ENCODE assay signal across 1 cellular context in the genomic region with DNA sequence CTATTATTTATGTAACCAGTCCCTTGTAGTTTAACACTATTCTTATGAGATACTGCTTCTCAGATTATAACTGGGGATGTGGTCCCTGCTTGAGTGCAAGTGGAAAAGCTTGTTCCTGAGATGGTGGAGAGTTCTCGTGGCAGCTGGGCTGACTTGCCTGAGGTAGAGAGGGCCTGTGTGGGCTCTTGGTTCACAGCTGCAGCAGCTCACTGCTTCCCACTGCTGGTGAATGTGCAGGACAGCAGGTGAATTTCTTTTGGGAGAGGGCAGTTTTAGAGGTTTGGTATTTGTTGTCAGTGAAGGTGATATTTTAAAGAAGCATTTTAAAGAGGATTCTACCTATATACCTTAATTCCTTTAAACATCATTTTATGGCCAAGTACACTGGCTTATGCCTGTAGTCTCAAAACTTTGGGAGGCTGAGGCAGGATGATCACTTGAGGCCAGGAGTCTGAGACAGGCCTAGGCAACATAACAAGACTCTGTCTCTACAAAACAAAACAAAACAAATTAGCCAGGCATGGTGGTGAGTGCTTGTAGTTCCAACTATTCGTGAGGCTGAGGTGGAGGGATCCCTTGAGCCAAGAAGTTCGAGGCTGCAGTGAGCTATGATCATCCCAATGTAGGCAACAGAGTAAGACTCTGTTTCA.
TF ChIP-seq lines count a peak whose summit lies in the region.

No MANE protein-coding gene starts in this region.

TF ChIP-seq in HepG2, 621 proteins besides CTCF, POLR2A, EP300 and RAD21 (continued from another document and continues in another):
- TF ChIP-seq FOXA3 (CRISPR knock-in tag; IDR thresholded peaks at IDR 0.05) = peak; percentile 43; the same call in 1 of the 2 replicates
- no peak for TF ChIP-seq RBFOX2 (IDR thresholded peaks at IDR 0.05; ENCODE audit: low read depth, low read length)
- TF ChIP-seq, protein P1, sequence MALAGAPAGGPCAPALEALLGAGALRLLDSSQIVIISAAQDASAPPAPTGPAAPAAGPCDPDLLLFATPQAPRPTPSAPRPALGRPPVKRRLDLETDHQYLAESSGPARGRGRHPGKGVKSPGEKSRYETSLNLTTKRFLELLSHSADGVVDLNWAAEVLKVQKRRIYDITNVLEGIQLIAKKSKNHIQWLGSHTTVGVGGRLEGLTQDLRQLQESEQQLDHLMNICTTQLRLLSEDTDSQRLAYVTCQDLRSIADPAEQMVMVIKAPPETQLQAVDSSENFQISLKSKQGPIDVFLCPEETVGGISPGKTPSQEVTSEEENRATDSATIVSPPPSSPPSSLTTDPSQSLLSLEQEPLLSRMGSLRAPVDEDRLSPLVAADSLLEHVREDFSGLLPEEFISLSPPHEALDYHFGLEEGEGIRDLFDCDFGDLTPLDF (CRISPR knock-in tag; IDR thresholded peaks at IDR 0.05) = no peak
- TF ChIP-seq FOXP1 (IDR thresholded peaks at IDR 0.05) = no peak
- no peak for TF ChIP-seq FOXP1 (CRISPR knock-in tag; IDR thresholded peaks at IDR 0.05)
- no peak for TF ChIP-seq ZBTB20 (CRISPR knock-in tag; IDR thresholded peaks at IDR 0.05; ENCODE audit: borderline replicate concordance, low read depth)
- no peak for TF ChIP-seq SYNCRIP (IDR thresholded peaks at IDR 0.05; ENCODE audit: insufficient read depth, low read depth, low read length)
- TF ChIP-seq, protein P2, sequence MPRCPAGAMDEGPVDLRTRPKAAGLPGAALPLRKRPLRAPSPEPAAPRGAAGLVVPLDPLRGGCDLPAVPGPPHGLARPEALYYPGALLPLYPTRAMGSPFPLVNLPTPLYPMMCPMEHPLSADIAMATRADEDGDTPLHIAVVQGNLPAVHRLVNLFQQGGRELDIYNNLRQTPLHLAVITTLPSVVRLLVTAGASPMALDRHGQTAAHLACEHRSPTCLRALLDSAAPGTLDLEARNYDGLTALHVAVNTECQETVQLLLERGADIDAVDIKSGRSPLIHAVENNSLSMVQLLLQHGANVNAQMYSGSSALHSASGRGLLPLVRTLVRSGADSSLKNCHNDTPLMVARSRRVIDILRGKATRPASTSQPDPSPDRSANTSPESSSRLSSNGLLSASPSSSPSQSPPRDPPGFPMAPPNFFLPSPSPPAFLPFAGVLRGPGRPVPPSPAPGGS (CRISPR knock-in tag; IDR thresholded peaks at IDR 0.05) = no peak
- TF ChIP-seq, protein P3, sequence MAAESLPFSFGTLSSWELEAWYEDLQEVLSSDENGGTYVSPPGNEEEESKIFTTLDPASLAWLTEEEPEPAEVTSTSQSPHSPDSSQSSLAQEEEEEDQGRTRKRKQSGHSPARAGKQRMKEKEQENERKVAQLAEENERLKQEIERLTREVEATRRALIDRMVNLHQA (CRISPR knock-in tag; IDR thresholded peaks at IDR 0.05) = no peak
- TF ChIP-seq EHMT2 (IDR thresholded peaks at IDR 0.05; ENCODE audit: borderline replicate concordance, low read depth, low read length) = no peak
- no peak for TF ChIP-seq RORA (CRISPR knock-in tag; IDR thresholded peaks at IDR 0.05)
- TF ChIP-seq ZNF180 (CRISPR knock-in tag; IDR thresholded peaks at IDR 0.05; ENCODE audit: borderline replicate concordance, low read depth) = no peak
- TF ChIP-seq, protein P4, sequence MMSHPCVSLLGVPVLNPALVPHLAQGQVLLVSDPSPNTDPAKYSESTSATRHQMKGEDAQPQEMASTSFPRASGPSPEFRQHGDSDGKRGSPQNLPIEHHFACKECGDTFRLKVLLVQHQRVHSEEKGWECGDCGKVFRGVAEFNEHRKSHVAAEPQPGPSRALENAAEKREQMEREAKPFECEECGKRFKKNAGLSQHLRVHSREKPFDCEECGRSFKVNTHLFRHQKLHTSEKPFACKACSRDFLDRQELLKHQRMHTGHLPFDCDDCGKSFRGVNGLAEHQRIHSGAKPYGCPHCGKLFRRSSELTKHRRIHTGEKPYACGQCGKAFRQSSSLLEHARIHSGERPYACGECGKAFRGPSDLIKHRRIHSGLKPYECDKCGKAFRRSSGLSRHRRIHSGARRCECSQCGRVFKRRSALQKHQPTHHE (CRISPR knock-in tag; IDR thresholded peaks at IDR 0.05; ENCODE audit: borderline replicate concordance) = no peak
- no peak for TF ChIP-seq ZNF451 (CRISPR knock-in tag; IDR thresholded peaks at IDR 0.05)
- TF ChIP-seq MTF2 (CRISPR knock-in tag; IDR thresholded peaks at IDR 0.05; ENCODE audit: borderline replicate concordance) = no peak
- TF ChIP-seq, protein P5, sequence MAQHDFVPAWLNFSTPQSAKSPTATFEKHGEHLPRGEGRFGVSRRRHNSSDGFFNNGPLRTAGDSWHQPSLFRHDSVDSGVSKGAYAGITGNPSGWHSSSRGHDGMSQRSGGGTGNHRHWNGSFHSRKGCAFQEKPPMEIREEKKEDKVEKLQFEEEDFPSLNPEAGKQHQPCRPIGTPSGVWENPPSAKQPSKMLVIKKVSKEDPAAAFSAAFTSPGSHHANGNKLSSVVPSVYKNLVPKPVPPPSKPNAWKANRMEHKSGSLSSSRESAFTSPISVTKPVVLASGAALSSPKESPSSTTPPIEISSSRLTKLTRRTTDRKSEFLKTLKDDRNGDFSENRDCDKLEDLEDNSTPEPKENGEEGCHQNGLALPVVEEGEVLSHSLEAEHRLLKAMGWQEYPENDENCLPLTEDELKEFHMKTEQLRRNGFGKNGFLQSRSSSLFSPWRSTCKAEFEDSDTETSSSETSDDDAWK (CRISPR knock-in tag; IDR thresholded peaks at IDR 0.05) = no peak
- peak; percentile 82 for TF ChIP-seq ZNF501 (CRISPR knock-in tag; IDR thresholded peaks at IDR 0.05)
- TF ChIP-seq, protein P6, sequence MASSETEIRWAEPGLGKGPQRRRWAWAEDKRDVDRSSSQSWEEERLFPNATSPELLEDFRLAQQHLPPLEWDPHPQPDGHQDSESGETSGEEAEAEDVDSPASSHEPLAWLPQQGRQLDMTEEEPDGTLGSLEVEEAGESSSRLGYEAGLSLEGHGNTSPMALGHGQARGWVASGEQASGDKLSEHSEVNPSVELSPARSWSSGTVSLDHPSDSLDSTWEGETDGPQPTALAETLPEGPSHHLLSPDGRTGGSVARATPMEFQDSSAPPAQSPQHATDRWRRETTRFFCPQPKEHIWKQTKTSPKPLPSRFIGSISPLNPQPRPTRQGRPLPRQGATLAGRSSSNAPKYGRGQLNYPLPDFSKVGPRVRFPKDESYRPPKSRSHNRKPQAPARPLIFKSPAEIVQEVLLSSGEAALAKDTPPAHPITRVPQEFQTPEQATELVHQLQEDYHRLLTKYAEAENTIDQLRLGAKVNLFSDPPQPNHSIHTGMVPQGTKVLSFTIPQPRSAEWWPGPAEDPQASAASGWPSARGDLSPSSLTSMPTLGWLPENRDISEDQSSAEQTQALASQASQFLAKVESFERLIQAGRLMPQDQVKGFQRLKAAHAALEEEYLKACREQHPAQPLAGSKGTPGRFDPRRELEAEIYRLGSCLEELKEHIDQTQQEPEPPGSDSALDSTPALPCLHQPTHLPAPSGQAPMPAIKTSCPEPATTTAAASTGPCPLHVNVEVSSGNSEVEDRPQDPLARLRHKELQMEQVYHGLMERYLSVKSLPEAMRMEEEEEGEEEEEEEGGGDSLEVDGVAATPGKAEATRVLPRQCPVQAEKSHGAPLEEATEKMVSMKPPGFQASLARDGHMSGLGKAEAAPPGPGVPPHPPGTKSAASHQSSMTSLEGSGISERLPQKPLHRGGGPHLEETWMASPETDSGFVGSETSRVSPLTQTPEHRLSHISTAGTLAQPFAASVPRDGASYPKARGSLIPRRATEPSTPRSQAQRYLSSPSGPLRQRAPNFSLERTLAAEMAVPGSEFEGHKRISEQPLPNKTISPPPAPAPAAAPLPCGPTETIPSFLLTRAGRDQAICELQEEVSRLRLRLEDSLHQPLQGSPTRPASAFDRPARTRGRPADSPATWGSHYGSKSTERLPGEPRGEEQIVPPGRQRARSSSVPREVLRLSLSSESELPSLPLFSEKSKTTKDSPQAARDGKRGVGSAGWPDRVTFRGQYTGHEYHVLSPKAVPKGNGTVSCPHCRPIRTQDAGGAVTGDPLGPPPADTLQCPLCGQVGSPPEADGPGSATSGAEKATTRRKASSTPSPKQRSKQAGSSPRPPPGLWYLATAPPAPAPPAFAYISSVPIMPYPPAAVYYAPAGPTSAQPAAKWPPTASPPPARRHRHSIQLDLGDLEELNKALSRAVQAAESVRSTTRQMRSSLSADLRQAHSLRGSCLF (CRISPR knock-in tag; IDR thresholded peaks at IDR 0.05; ENCODE audit: borderline replicate concordance) = no peak
- TF ChIP-seq, protein P7, sequence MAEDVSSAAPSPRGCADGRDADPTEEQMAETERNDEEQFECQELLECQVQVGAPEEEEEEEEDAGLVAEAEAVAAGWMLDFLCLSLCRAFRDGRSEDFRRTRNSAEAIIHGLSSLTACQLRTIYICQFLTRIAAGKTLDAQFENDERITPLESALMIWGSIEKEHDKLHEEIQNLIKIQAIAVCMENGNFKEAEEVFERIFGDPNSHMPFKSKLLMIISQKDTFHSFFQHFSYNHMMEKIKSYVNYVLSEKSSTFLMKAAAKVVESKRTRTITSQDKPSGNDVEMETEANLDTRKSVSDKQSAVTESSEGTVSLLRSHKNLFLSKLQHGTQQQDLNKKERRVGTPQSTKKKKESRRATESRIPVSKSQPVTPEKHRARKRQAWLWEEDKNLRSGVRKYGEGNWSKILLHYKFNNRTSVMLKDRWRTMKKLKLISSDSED (CRISPR knock-in tag; IDR thresholded peaks at IDR 0.05) = no peak
- no peak for TF ChIP-seq NR2F6 (IDR thresholded peaks at IDR 0.05)
- peak; percentile 42; the same call in 1 of the 2 replicates for TF ChIP-seq NR2F6 (CRISPR knock-in tag; IDR thresholded peaks at IDR 0.05)
- no peak for TF ChIP-seq ZNF782 (CRISPR knock-in tag; IDR thresholded peaks at IDR 0.05; ENCODE audit: borderline replicate concordance)
- TF ChIP-seq, protein P8, sequence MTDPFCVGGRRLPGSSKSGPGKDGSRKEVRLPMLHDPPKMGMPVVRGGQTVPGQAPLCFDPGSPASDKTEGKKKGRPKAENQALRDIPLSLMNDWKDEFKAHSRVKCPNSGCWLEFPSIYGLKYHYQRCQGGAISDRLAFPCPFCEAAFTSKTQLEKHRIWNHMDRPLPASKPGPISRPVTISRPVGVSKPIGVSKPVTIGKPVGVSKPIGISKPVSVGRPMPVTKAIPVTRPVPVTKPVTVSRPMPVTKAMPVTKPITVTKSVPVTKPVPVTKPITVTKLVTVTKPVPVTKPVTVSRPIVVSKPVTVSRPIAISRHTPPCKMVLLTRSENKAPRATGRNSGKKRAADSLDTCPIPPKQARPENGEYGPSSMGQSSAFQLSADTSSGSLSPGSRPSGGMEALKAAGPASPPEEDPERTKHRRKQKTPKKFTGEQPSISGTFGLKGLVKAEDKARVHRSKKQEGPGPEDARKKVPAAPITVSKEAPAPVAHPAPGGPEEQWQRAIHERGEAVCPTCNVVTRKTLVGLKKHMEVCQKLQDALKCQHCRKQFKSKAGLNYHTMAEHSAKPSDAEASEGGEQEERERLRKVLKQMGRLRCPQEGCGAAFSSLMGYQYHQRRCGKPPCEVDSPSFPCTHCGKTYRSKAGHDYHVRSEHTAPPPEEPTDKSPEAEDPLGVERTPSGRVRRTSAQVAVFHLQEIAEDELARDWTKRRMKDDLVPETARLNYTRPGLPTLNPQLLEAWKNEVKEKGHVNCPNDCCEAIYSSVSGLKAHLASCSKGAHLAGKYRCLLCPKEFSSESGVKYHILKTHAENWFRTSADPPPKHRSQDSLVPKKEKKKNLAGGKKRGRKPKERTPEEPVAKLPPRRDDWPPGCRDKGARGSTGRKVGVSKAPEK (CRISPR knock-in tag; IDR thresholded peaks at IDR 0.05; ENCODE audit: borderline replicate concordance) = no peak
- no peak for TF ChIP-seq KDM3A (CRISPR knock-in tag; IDR thresholded peaks at IDR 0.05; ENCODE audit: low read depth)
- no peak for TF ChIP-seq ZNF550 (CRISPR knock-in tag; IDR thresholded peaks at IDR 0.05; ENCODE audit: borderline replicate concordance)
- no peak for TF ChIP-seq RCOR2 (CRISPR knock-in tag; IDR thresholded peaks at IDR 0.05)
- no peak for TF ChIP-seq ARHGAP35 (CRISPR knock-in tag; IDR thresholded peaks at IDR 0.05; ENCODE audit: borderline replicate concordance)
- TF ChIP-seq KDM5B (CRISPR knock-in tag; IDR thresholded peaks at IDR 0.05; ENCODE audit: borderline replicate concordance) = no peak
- TF ChIP-seq ETV5 (CRISPR knock-in tag; IDR thresholded peaks at IDR 0.05; ENCODE audit: borderline replicate concordance) = peak; percentile 31; the same call in 1 of the 2 replicates
- no peak for TF ChIP-seq FOXK2 (IDR thresholded peaks at IDR 0.05)
- no peak for TF ChIP-seq ZNF772 (CRISPR knock-in tag; IDR thresholded peaks at IDR 0.05)
- TF ChIP-seq TCF12 (IDR thresholded peaks at IDR 0.05) = no peak
- no peak for TF ChIP-seq TCF12 (CRISPR knock-in tag; IDR thresholded peaks at IDR 0.05)
- TF ChIP-seq BRD4 (CRISPR knock-in tag; IDR thresholded peaks at IDR 0.05) = no peak
- TF ChIP-seq, protein P9, sequence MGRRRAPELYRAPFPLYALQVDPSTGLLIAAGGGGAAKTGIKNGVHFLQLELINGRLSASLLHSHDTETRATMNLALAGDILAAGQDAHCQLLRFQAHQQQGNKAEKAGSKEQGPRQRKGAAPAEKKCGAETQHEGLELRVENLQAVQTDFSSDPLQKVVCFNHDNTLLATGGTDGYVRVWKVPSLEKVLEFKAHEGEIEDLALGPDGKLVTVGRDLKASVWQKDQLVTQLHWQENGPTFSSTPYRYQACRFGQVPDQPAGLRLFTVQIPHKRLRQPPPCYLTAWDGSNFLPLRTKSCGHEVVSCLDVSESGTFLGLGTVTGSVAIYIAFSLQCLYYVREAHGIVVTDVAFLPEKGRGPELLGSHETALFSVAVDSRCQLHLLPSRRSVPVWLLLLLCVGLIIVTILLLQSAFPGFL (CRISPR knock-in tag; IDR thresholded peaks at IDR 0.05) = no peak
- TF ChIP-seq POGZ (CRISPR knock-in tag; IDR thresholded peaks at IDR 0.05) = no peak
- TF ChIP-seq, protein P10, sequence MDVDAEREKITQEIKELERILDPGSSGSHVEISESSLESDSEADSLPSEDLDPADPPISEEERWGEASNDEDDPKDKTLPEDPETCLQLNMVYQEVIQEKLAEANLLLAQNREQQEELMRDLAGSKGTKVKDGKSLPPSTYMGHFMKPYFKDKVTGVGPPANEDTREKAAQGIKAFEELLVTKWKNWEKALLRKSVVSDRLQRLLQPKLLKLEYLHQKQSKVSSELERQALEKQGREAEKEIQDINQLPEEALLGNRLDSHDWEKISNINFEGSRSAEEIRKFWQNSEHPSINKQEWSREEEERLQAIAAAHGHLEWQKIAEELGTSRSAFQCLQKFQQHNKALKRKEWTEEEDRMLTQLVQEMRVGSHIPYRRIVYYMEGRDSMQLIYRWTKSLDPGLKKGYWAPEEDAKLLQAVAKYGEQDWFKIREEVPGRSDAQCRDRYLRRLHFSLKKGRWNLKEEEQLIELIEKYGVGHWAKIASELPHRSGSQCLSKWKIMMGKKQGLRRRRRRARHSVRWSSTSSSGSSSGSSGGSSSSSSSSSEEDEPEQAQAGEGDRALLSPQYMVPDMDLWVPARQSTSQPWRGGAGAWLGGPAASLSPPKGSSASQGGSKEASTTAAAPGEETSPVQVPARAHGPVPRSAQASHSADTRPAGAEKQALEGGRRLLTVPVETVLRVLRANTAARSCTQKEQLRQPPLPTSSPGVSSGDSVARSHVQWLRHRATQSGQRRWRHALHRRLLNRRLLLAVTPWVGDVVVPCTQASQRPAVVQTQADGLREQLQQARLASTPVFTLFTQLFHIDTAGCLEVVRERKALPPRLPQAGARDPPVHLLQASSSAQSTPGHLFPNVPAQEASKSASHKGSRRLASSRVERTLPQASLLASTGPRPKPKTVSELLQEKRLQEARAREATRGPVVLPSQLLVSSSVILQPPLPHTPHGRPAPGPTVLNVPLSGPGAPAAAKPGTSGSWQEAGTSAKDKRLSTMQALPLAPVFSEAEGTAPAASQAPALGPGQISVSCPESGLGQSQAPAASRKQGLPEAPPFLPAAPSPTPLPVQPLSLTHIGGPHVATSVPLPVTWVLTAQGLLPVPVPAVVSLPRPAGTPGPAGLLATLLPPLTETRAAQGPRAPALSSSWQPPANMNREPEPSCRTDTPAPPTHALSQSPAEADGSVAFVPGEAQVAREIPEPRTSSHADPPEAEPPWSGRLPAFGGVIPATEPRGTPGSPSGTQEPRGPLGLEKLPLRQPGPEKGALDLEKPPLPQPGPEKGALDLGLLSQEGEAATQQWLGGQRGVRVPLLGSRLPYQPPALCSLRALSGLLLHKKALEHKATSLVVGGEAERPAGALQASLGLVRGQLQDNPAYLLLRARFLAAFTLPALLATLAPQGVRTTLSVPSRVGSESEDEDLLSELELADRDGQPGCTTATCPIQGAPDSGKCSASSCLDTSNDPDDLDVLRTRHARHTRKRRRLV (CRISPR knock-in tag; IDR thresholded peaks at IDR 0.05) = no peak
- no peak for TF ChIP-seq ZNF761 (CRISPR knock-in tag; conservative IDR thresholded peaks at IDR 0.05)
